Comparison of ENCODE assay signal across 8 cellular contexts in the genomic region with DNA sequence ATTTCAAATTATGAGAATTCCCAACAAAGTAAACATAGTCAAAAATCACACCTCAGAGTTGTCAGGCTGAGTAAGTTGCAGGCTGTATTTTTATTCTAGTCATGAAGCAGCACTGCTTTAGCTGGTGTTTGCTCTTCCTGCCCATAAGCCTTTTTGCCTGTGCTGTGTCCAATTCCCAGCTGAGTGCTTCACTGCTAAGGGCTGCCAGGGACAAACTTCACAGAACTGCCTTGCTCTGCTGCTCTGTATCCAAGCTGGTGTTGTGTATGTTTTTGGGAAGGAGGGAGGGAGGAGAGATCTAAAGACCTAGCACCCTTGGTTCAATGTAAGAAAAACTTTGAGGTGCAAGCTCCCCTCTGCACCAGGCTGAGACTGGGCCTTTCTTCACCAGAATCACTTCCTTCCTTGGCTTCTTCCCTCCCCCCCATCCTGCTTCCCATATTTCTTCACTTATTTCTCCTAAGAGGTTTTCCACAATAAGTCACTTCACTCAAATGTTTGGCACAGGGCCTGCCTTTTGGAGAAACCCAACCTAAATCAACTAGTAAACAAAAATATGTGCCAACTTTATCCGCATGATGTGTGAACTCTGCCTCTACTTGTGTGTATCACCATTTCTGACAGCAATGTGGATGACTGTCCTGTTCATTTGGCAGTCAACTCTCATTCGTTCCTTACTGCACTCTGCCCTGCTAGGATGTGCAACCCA.
DNase-seq lines count a peak whose midpoint lies in the region; ATAC-seq, FAIRE-seq and TF ChIP-seq lines count a peak whose summit lies in the region.

No MANE protein-coding gene starts in this region.

- H3K56ac ChIP-seq in H1 (replicated peaks; ENCODE audit: insufficient read length, low read depth, low read length) = no peak overlapping the region

- no peaks in the 10 kb centered on the region for H3K27me3 Mint-ChIP-seq in CD8-positive, alpha-beta memory T cell
- H3K27me3 Mint-ChIP-seq in neural crest cell (ENCODE audit: low read depth) = no peaks in the 10 kb centered on the region

- no peak for TF ChIP-seq RAD21 in H1 (IDR thresholded peaks at IDR 0.05 in 1 of 2, conservative IDR thresholded peaks at IDR 0.05 in 1 of 2; ENCODE audit: low read depth in 2 of 2, low read length in 2 of 2)

- H3K23ac ChIP-seq in H1 (ENCODE audit: insufficient read length) = no peak overlapping the region

- H4K8ac ChIP-seq in H1 (ENCODE audit: extremely low read depth, insufficient read depth, low read length) = no peak overlapping the region

- H2BK15ac ChIP-seq in H1 (ENCODE audit: low read length) = no peak overlapping the region

- H3K4me3 ChIP-seq in CD8-positive, alpha-beta memory T cell (ENCODE audit: low read length) = no peak overlapping the region
- no peak overlapping the region for H3K4me3 ChIP-seq in H1 (ENCODE audit: extremely low read depth in 1 of 4, insufficient read depth in 2 of 4, low read depth in 3 of 4, low read length in 4 of 4)

- FAIRE-seq in H1 (lab: Jason Lieb, UNC) (no peak), RCC 7860 (lab: Jason Lieb, UNC) (no peak)

- no peak overlapping the region for H3K27ac ChIP-seq in CD8-positive, alpha-beta memory T cell (ENCODE audit: low read depth, low read length)
- H3K27ac ChIP-seq in KOPT-K1 (ENCODE audit: low read depth, low read length, poor library complexity, severe bottlenecking) (peak overlapping the region; percentile 10), H1 (ENCODE audit: low read depth, low read length) (no peak overlapping the region)

- H2BK120ac ChIP-seq in H1 (replicated peaks; ENCODE audit: low read depth, low read length) = no peak overlapping the region

- peak overlapping the region in 5 of 7 donors; percentile 21 to 70 (median 41) for H3K4me3 Mint-ChIP-seq in CD8-positive, alpha-beta memory T cell
- H3K4me3 Mint-ChIP-seq in neural crest cell = no peak overlapping the region

- no peaks in the 10 kb centered on the region for H3K27me3 ChIP-seq in CD8-positive, alpha-beta memory T cell (ENCODE audit: insufficient read depth, low read length, poor library complexity, severe bottlenecking)
- no peaks in the 10 kb centered on the region for H3K27me3 ChIP-seq in H1 (replicated peaks in 1 of 4; ENCODE audit: control insufficient read depth in 3 of 4, extremely low read depth in 1 of 4, insufficient read depth in 3 of 4, low read length in 3 of 4)

- H2BK12ac ChIP-seq in H1 (ENCODE audit: low read depth, low read length) = no peak overlapping the region

- H3K4ac ChIP-seq in H1 (replicated peaks; ENCODE audit: insufficient read length, low read depth, low read length) = no peak overlapping the region

- no peaks in the 10 kb centered on the region for H3K79me1 ChIP-seq in H1 (ENCODE audit: low read depth, low read length)

- H3K4me1 Mint-ChIP-seq in CD8-positive, alpha-beta memory T cell = peaks cover 28 to 57% (median 35%) of the 10 kb centered on the region in 3 donors
- H3K4me1 Mint-ChIP-seq in neural crest cell = peaks cover 4% of the 10 kb centered on the region

- H2BK20ac ChIP-seq in H1 (ENCODE audit: low read length) = no peak overlapping the region

- H4K91ac ChIP-seq in H1 (replicated peaks; ENCODE audit: insufficient read length, low read length) = no peak overlapping the region

- TF ChIP-seq CTCF in H1 (IDR thresholded peaks at IDR 0.05; ENCODE audit: control extremely low read depth in 1 of 3, insufficient read depth in 1 of 3, low read depth in 1 of 3, low read length in 3 of 3) (no peak), neural crest cell (conservative IDR thresholded peaks at IDR 0.05) (no peak)

- POLR2A ChIA-PET in CD8-positive, alpha-beta memory T cell (lab: Charles Lee) = no interaction called here
- POLR2A ChIA-PET in H1 (lab: Charles Lee; ENCODE audit: partially characterized antibody) = no interaction called here

- no peak for DNase-seq in CD8-positive, alpha-beta memory T cell
- DNase-seq in H1 (ENCODE audit: low read depth in 1 of 2, low spot score in 2 of 2) (no peak), neural crest cell (ENCODE audit: low read depth, low spot score) (no peak), RCC 7860 (ENCODE audit: low spot score) (no peak)

- WGBS in H1 (ENCODE audit: extremely low coverage in 1 of 2, insufficient coverage in 1 of 2, insufficient read length in 1 of 2, insufficient replicate concordance in 2 of 2, low coverage in 1 of 2, low lambda C conversion rate in 2 of 2, missing lambda C conversion rate in 1 of 2), 2 experiments = 93% methylated on average over 2 of the region's 2 CpGs; no CpG with 5 or more reads in 1 of the 2 experiments

- H2AK5ac ChIP-seq in H1 (ENCODE audit: low read depth, low read length) = no peak overlapping the region

- H3K18ac ChIP-seq in H1 (ENCODE audit: extremely low read depth, low read length) = 0 out of 2 replicates have a peak overlapping the region, but pooled peaks have one; percentile 7

- H3K36me3 Mint-ChIP-seq in CD8-positive, alpha-beta memory T cell = peaks cover 36 to 70% (median 39%) of the 10 kb centered on the region in 3 donors
- H3K36me3 Mint-ChIP-seq in neural crest cell (ENCODE audit: low read depth) = peaks cover 39% of the 10 kb centered on the region

- no peak overlapping the region for H4K5ac ChIP-seq in H1 (ENCODE audit: insufficient read length, low read depth, low read length)

- 0 out of 3 replicates have a peak, but pooled peaks of 1 of the 2 experiments have one; percentile 26 for TF ChIP-seq POLR2A in H1 (IDR thresholded peaks at IDR 0.05; ENCODE audit: control extremely low read depth in 1 of 2, low read depth in 2 of 2, low read length in 2 of 2)

- H3K9ac ChIP-seq in H1 (replicated peaks in 1 of 4; ENCODE audit: extremely low read depth in 1 of 4, low read depth in 3 of 4, low read length in 3 of 4) = peak overlapping the region in 1 of 4 experiments; percentile 40; a peak in 1 of 7 replicates

- no peak for ATAC-seq in GM18867 (IDR thresholded peaks at IDR 0.05; ENCODE audit: unreplicated experiment)
- ATAC-seq in HG02885 (IDR thresholded peaks at IDR 0.05; ENCODE audit: poor library complexity, unreplicated experiment) = no peak
- no peak for ATAC-seq in GM18873 (IDR thresholded peaks at IDR 0.05; ENCODE audit: low FRiP score, unreplicated experiment)

- H3K9me3 Mint-ChIP-seq in CD8-positive, alpha-beta memory T cell = peaks cover 0 to 6% (median 0%) of the 10 kb centered on the region in 5 donors
- no peaks in the 10 kb centered on the region for H3K9me3 Mint-ChIP-seq in neural crest cell

- H2AFZ ChIP-seq in H1 (ENCODE audit: low read length) = no peak overlapping the region

- H3K14ac ChIP-seq in H1 (ENCODE audit: insufficient read length) = no peak overlapping the region

- peaks cover 16% of the 10 kb centered on the region for H3K36me3 ChIP-seq in CD8-positive, alpha-beta memory T cell (ENCODE audit: insufficient read depth, low read length)
- H3K36me3 ChIP-seq in KOPT-K1 (ENCODE audit: insufficient read depth, low read length) (peaks cover 100% of the 10 kb centered on the region), H1 (ENCODE audit: control insufficient read depth in 2 of 4, insufficient read depth in 4 of 4, low read length in 3 of 4) (peaks cover 2 to 57% (median 22%) of the 10 kb centered on the region in 4 experiments; a peak in 7 of 8 replicates)

- no peak overlapping the region for H3K4me2 ChIP-seq in H1 (ENCODE audit: insufficient read depth in 1 of 2, low read depth in 2 of 2, low read length in 2 of 2)

- H4K20me1 ChIP-seq in H1 (replicated peaks in 1 of 2; ENCODE audit: control insufficient read depth in 1 of 2, insufficient read depth in 2 of 2, low read length in 2 of 2) = peaks cover under 1 to 3% of the 10 kb centered on the region in 2 experiments

- H3K27ac Mint-ChIP-seq in CD8-positive, alpha-beta memory T cell = peak overlapping the region in 6 of 8 donors; percentile 22 to 77 (median 72)
- H3K27ac Mint-ChIP-seq in neural crest cell (ENCODE audit: unreplicated experiment) = peak overlapping the region; percentile 35

- H3K23me2 ChIP-seq in H1 (ENCODE audit: low read depth, low read length) = no peaks in the 10 kb centered on the region

- CTCF ChIA-PET in CD8-positive, alpha-beta memory T cell (lab: Charles Lee) = no interaction called here
- CTCF ChIA-PET in H1 (lab: Charles Lee; ENCODE audit: partially characterized antibody) = no interaction called here

- H2BK5ac ChIP-seq in H1 (ENCODE audit: low read depth, low read length) = no peak overlapping the region

- TF ChIP-seq EP300 in H1 (IDR thresholded peaks at IDR 0.05; ENCODE audit: borderline replicate concordance in 1 of 2, low read depth in 2 of 2, low read length in 2 of 2) = no peak

- H3K79me2 ChIP-seq in H1 (ENCODE audit: control insufficient read depth in 1 of 2, insufficient read depth in 2 of 2, low read length in 2 of 2) = peaks cover 0 to 5% of the 10 kb centered on the region in 2 experiments; a peak in 1 of 4 replicates

- H3K4me1 ChIP-seq in CD8-positive, alpha-beta memory T cell (ENCODE audit: insufficient read depth, low read length) = no peaks in the 10 kb centered on the region
- H3K4me1 ChIP-seq in H1 (replicated peaks in 1 of 4; ENCODE audit: control insufficient read depth in 3 of 4, insufficient read depth in 4 of 4, low read length in 3 of 4) = peaks cover 0 to 4% (median 1%) of the 10 kb centered on the region in 4 experiments; a peak in 3 of 7 replicates

- H3K9me3 ChIP-seq in CD8-positive, alpha-beta memory T cell (ENCODE audit: low read length) = no peaks in the 10 kb centered on the region
- H3K9me3 ChIP-seq in KOPT-K1 (ENCODE audit: insufficient read depth, low read length, poor library complexity, severe bottlenecking) (no peaks in the 10 kb centered on the region), H1 (ENCODE audit: insufficient read depth in 2 of 2, low read depth in 1 of 2, low read length in 1 of 2) (no peaks in the 10 kb centered on the region)

TF ChIP-seq in H1, 55 proteins besides CTCF, POLR2A, EP300 and RAD21:
- TF ChIP-seq RNF2 (IDR thresholded peaks at IDR 0.05; ENCODE audit: borderline replicate concordance, low read depth, low read length, missing control alignments, poor library complexity, severe bottlenecking) (no peak), YY1 (IDR thresholded peaks at IDR 0.05; ENCODE audit: low read depth, low read length) (no peak), GABPA (IDR thresholded peaks at IDR 0.05; ENCODE audit: borderline replicate concordance, insufficient read depth, low read length) (no peak), POLR2AphosphoS5 (IDR thresholded peaks at IDR 0.05; ENCODE audit: low read depth, low read length) (no peak), SP1 (IDR thresholded peaks at IDR 0.05; ENCODE audit: low read depth, low read length) (no peak), E2F6 (IDR thresholded peaks at IDR 0.05) (no peak), BCL11A (IDR thresholded peaks at IDR 0.05; ENCODE audit: low read depth in 2 of 2, low read length in 2 of 2) (no peak), KDM5A (IDR thresholded peaks at IDR 0.05; ENCODE audit: low read length) (no peak), CHD2 (IDR thresholded peaks at IDR 0.05; ENCODE audit: low read length) (no peak)
